In the genomic region with DNA sequence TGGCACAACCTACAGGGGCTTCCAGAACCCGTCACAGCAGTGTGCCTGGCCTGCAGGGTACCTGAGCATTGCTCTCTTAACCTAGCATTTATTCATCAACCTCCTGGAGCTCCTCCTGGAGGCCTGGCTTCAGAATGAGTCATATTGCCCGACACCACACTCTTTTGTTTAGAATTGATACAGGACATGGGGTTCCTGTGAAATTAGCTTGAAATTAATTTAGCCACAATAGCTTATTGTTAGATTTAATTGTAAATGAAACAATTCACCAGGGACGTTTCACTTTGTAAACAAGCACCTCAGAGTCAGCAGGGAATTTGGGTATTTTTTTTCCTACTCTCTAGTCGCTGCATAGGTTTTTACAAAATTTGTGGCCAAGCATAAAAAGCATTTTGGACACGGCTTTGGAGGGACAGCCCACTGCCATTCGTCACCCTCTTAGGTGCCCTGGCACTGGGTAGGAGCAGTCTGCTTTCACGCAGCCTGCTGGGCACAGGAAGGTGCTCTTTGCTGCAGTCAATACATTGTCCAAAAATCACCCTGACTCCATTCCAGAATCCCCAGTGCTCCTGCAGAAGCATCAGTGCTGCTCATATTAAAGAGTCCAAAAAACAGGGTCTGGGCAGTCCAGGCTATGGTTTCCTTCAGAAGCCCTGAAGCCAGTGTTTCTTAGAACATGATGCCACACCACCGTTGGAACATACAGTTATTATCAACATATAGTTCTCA, we compare ENCODE assay signal across 7 cellular contexts.
A peak's percentile ranks its signal among the peaks of the same experiment; 100 is the strongest.
DNase-seq lines count a peak whose midpoint lies in the region; ATAC-seq and TF ChIP-seq lines count a peak whose summit lies in the region.

No MANE protein-coding gene starts in this region.

- H3K4me3 ChIP-seq in NB4 (ENCODE audit: low read depth, low read length) = no peak overlapping the region

- H3K4me1 ChIP-seq in foreskin keratinocyte = no peaks in the 10 kb centered on the region

- TF ChIP-seq POLR2A in NB4 (IDR thresholded peaks at IDR 0.05; ENCODE audit: extremely low read depth, insufficient read length) = no peak

- peak; percentile 63 for DNase-seq in NB4 (ENCODE audit: low read depth)
- peak in 1 of 2 donors; percentile 22 for DNase-seq in foreskin keratinocyte
- no peak for DNase-seq in effector CD8-positive, alpha-beta T cell (lab: John Stamatoyannopoulos, UW)
- no peak for DNase-seq in NCI-H82 treated with DMSO at 0.1 percent for 48 hours (lab: John Stamatoyannopoulos, UW; ENCODE audit: unreplicated experiment)
- no peak for DNase-seq in NCI-H1694 (lab: John Stamatoyannopoulos, UW)

- ATAC-seq in GM18517 (IDR thresholded peaks at IDR 0.05; ENCODE audit: unreplicated experiment) = peak; percentile 41
- ATAC-seq in GM21737 (IDR thresholded peaks at IDR 0.05; ENCODE audit: unreplicated experiment) = peak; percentile 45
- peak; percentile 68 for ATAC-seq in foreskin keratinocyte

- no peak overlapping the region for H3K27ac ChIP-seq in foreskin keratinocyte

- TF ChIP-seq CTCF in NB4 (IDR thresholded peaks at IDR 0.05; ENCODE audit: low read depth, low read length) (no peak), foreskin keratinocyte (conservative IDR thresholded peaks at IDR 0.05) (peak; percentile 53)

- H3K27me3 ChIP-seq in foreskin keratinocyte = no peaks in the 10 kb centered on the region
